In the genomic region with DNA sequence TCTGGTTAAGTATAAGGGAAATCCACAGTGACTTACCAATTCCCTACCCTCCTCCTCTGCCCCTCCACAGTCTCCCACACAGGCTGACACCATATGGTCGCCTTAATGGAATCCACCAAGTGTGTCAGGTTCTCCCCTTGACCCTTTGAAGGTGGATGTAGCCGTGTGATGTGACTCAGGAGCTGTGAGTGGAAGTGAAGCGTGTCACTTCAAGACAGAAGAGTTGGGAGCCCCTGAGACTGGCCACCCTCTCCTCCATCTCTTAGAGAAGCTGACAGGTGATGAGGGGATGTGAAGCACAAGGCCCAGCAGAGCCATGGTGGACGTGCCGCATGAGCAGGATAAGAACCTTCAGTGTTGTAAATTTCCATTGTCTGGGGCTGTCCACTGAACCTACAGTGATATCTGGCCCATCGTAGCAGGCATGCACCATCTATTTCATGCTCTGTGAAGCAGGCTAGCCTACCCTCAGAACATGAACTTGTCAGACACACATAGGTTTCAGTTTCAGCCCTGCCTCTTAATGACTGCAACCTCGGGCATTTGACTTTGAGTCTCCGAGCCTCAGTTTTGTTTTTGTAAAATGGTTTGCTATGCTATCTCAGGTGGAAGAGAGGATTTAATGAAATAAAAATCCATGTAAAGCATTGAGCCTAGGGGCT, we compare ENCODE assay signal across 7 cellular contexts.
A peak's percentile ranks its signal among the peaks of the same experiment; 100 is the strongest.
ATAC-seq and TF ChIP-seq lines count a peak whose summit lies in the region.
"Not testable (repeated sequence)": the region's sequence is repeated elsewhere in the genome, so short reads cannot be mapped to it uniquely, and the experiment has no call there.

No MANE protein-coding gene starts in this region.

- not testable (repeated sequence) for H3K27me3 ChIP-seq in OCI-LY3 (ENCODE audit: low read depth, low read length)

- not testable (repeated sequence) for TF ChIP-seq CTCF in OCI-LY3 (IDR thresholded peaks at IDR 0.05; ENCODE audit: low read depth, low read length)

- not testable (repeated sequence) for H3K27ac ChIP-seq in OCI-LY3 (ENCODE audit: low read length)

- H3K36me3 ChIP-seq in OCI-LY3 (replicated peaks; ENCODE audit: low read depth, low read length): not testable (repeated sequence)

- H3K4me1 ChIP-seq in OCI-LY3 (ENCODE audit: low read length): not testable (repeated sequence)

- peak; percentile 70 for ATAC-seq in GM18520 (IDR thresholded peaks at IDR 0.05; ENCODE audit: unreplicated experiment)
- ATAC-seq in GM19351 (IDR thresholded peaks at IDR 0.05; ENCODE audit: unreplicated experiment): peak; percentile 94
- peak; percentile 76 for ATAC-seq in GM21515 (IDR thresholded peaks at IDR 0.05; ENCODE audit: unreplicated experiment)
- peak; percentile 92 for ATAC-seq in HG02678 (IDR thresholded peaks at IDR 0.05; ENCODE audit: unreplicated experiment)
- ATAC-seq in HG03045 (IDR thresholded peaks at IDR 0.05; ENCODE audit: unreplicated experiment): peak; percentile 89
- peak; percentile 80 for ATAC-seq in HG03378 (IDR thresholded peaks at IDR 0.05; ENCODE audit: unreplicated experiment)

- peak overlapping the region; percentile 34 for H3K4me2 ChIP-seq in OCI-LY3 (ENCODE audit: low read length)

- not testable (repeated sequence) for H3K4me3 ChIP-seq in OCI-LY3 (ENCODE audit: low read length)

- not testable (repeated sequence) for H4K20me1 ChIP-seq in OCI-LY3 (ENCODE audit: insufficient read depth, low read length)

- not testable (repeated sequence) for H3K9me3 ChIP-seq in OCI-LY3 (ENCODE audit: insufficient read depth, low read length)

- H3K9ac ChIP-seq in OCI-LY3 (ENCODE audit: low read length): not testable (repeated sequence)

- H3K79me2 ChIP-seq in OCI-LY3 (ENCODE audit: low read length): not testable (repeated sequence)

- not testable (repeated sequence) for H2AFZ ChIP-seq in OCI-LY3 (ENCODE audit: low read depth, low read length)
